In the genomic region with DNA sequence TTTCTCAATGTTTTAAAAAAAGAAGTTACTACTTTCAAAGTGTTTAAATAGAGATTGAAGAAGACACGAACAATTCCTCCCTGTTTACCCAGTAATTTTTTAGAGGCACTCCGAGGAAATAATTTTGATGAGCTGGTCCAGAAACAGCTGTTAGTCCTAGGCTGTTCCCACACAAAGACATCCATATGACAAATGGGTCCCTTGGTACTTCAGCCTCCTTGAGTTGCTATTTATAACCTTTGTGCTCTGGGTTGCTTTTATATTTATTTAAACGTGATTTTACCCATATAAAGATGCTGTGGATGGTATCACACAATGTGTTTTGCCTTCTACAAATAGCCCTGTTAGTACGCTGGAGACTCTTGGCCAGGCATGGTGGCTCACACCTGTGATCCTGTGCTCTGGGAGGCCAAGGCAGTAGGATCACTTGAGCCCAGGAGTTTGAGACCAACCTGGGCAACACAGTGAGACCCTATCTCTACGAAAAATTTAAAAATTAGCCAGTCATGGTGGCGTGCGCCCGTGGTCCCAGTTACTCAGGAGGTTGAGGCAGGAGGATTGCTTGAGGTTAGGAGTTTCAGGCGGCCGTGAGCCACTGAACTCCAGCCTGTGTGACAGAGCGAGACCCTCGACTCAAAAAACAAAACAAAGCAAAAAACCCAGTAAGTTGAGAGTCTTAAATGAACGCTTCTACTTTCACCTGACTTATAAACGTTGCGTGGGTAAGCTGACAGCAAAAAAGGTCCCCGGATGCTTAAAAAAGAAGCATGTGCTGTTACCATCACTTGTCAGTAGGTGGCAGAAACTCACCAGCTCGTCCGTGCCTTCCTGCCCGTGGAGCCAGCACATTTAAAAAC, we compare ENCODE assay signal across 8 cellular contexts. TPM values are rescaled to one million over a fixed set of nuclear protein-coding genes. Genes with fewer than 3 reads are reported as not detected.
A peak's percentile ranks its signal among the peaks of the same experiment; 100 is the strongest.
DNase-seq lines count a peak whose midpoint lies in the region; ATAC-seq and TF ChIP-seq lines count a peak whose summit lies in the region.

No MANE protein-coding gene starts in this region.

- no peaks in the 10 kb centered on the region for H3K27me3 Mint-ChIP-seq in activated T-cell treated with anti-CD3 and anti-CD28 coated beads, Interleukin-2, amount 50 U/mL, for 72 hours (ENCODE audit: low read depth)

- in situ Hi-C loops in KBM-7 (cut with MboI; ENCODE audit: low pct_unique_long_range_greater_than_20kb, low sequenced_read_pairs): no loop called here

- peak; percentile 59 to 67 for ATAC-seq in activated T-cell treated with anti-CD3 and anti-CD28 coated beads, Interleukin-2, amount 50 U/mL, for 72 hours (replicated peaks in 1 of 2)
- no peak for ATAC-seq in GM21619 (IDR thresholded peaks at IDR 0.05; ENCODE audit: unreplicated experiment)

- H3K4me1 Mint-ChIP-seq in activated T-cell treated with anti-CD3 and anti-CD28 coated beads, Interleukin-2, amount 50 U/mL, for 72 hours (ENCODE audit: low read depth): peaks cover 52% of the 10 kb centered on the region

- peak overlapping the region; percentile 30; the same call in 1 of the 2 replicates for H3K4me2 ChIP-seq in PC-9
- H3K4me2 ChIP-seq in neural cell (ENCODE audit: low read length): no peak overlapping the region

- H2AFZ ChIP-seq in PC-9: peak overlapping the region; percentile 40; the same call in 1 of the 2 replicates
- H2AFZ ChIP-seq in neural cell (ENCODE audit: low read depth, low read length): no peak overlapping the region

- peak; percentile 83 for DNase-seq in KBM-7
- peak; percentile 44 to 58 for DNase-seq in PC-9
- DNase-seq in activated T-cell treated with anti-CD3 and anti-CD28 coated beads, Interleukin-2, amount 50 U/mL, for 72 hours: peak; percentile 66 to 73
- peak; percentile 80 for DNase-seq in fibroblast of mammary gland (ENCODE audit: low read depth)
- peak; percentile 46 for DNase-seq in stromal cell of bone marrow (ENCODE audit: low read depth)

- H3K36me3 ChIP-seq in PC-9 (ENCODE audit: low read depth) (no peaks in the 10 kb centered on the region), neural cell (ENCODE audit: insufficient read depth, low read length) (peaks cover 17% of the 10 kb centered on the region)

- CTCF ChIA-PET in PC-9 (lab: Charles Lee): interaction anchor here (0.7 to 3.5 kb wide), 10 partner anchors 62 to 368 kb away, joined by 3 to 30 read pairs (median 6); no protein-coding TSS in a partner anchor

- intact Hi-C loops in PC-9 (cut with micrococcal nuclease; ENCODE audit: unreplicated experiment): loop anchor here (1.0 to 10.0 kb wide), 5 partner anchors 137 to 749 kb away; no protein-coding TSS in a partner anchor

- POLR2A ChIA-PET in PC-9 (lab: Charles Lee; ENCODE audit: unreplicated experiment): interaction anchor here (0.6 to 0.7 kb wide), 3 partner anchors 135 to 284 kb away, joined by 3 to 26 read pairs (median 9); no protein-coding TSS in a partner anchor

- H3K4me3 ChIP-seq in PC-9 (no peak overlapping the region), fibroblast of mammary gland (ENCODE audit: control insufficient read depth, low read depth, low read length) (no peak overlapping the region), neural cell (ENCODE audit: low read length) (no peak overlapping the region)

- H3K36me3 Mint-ChIP-seq in activated T-cell treated with anti-CD3 and anti-CD28 coated beads, Interleukin-2, amount 50 U/mL, for 72 hours (ENCODE audit: insufficient read depth in 2 of 2): peaks cover 4 to 43% of the 10 kb centered on the region in 2 donors

- H3K9ac ChIP-seq in neural cell (ENCODE audit: low read length): peak overlapping the region; percentile 25

- H3K9me3 ChIP-seq in PC-9 (ENCODE audit: insufficient read depth, low read depth) (no peaks in the 10 kb centered on the region), neural cell (ENCODE audit: low read length) (no peaks in the 10 kb centered on the region)

- peak overlapping the region; percentile 7 to 64 for H3K4me3 Mint-ChIP-seq in activated T-cell treated with anti-CD3 and anti-CD28 coated beads, Interleukin-2, amount 50 U/mL, for 72 hours

- no peak overlapping the region for H3K27ac ChIP-seq in PC-9
- H3K27ac ChIP-seq in neural cell (ENCODE audit: low read length): no peak overlapping the region

- H3K27me3 ChIP-seq in PC-9 (ENCODE audit: insufficient read depth, low read depth) (no peaks in the 10 kb centered on the region), neural cell (ENCODE audit: insufficient read depth, low read depth, low read length) (no peaks in the 10 kb centered on the region)

- peaks cover 26% of the 10 kb centered on the region for H3K4me1 ChIP-seq in PC-9 (replicated peaks; ENCODE audit: insufficient read depth)

- peak; percentile 82 for TF ChIP-seq CTCF in GM12872 (IDR thresholded peaks at IDR 0.05; ENCODE audit: insufficient read depth, low read depth, low read length)
- peak; percentile 89 for TF ChIP-seq CTCF in PC-9 (conservative IDR thresholded peaks at IDR 0.05)
- peak; percentile 95 for TF ChIP-seq CTCF in fibroblast of mammary gland (conservative IDR thresholded peaks at IDR 0.05; ENCODE audit: control insufficient read depth, insufficient read depth, low read depth, low read length)
- TF ChIP-seq CTCF in neural cell (IDR thresholded peaks at IDR 0.05; ENCODE audit: poor library complexity, severe bottlenecking): peak; percentile 94

- H3K9me3 Mint-ChIP-seq in activated T-cell treated with anti-CD3 and anti-CD28 coated beads, Interleukin-2, amount 50 U/mL, for 72 hours: no peaks in the 10 kb centered on the region

- TF ChIP-seq EP300 in neural cell (conservative IDR thresholded peaks at IDR 0.05; ENCODE audit: poor library complexity, severe bottlenecking): no peak

- peak; percentile 97 for TF ChIP-seq RAD21 in neural cell (conservative IDR thresholded peaks at IDR 0.05)

- H3K9me2 ChIP-seq in PC-9 (ENCODE audit: insufficient read depth): no peaks in the 10 kb centered on the region
- H3K9me2 ChIP-seq in neural cell (ENCODE audit: insufficient read depth, low read length): no peaks in the 10 kb centered on the region

- peak overlapping the region; percentile 92 for H3K27ac Mint-ChIP-seq in activated T-cell treated with anti-CD3 and anti-CD28 coated beads, Interleukin-2, amount 50 U/mL, for 72 hours

- no peaks in the 10 kb centered on the region for H3K79me2 ChIP-seq in PC-9 (ENCODE audit: low read depth)
- no peaks in the 10 kb centered on the region for H3K79me2 ChIP-seq in neural cell (replicated peaks; ENCODE audit: insufficient read depth, low read length)

- H4K20me1 ChIP-seq in PC-9 (ENCODE audit: insufficient read depth): no peaks in the 10 kb centered on the region
- no peaks in the 10 kb centered on the region for H4K20me1 ChIP-seq in neural cell (ENCODE audit: insufficient read depth)

- H3F3A ChIP-seq in PC-9 (ENCODE audit: insufficient read depth, low read depth) (peaks cover 11% of the 10 kb centered on the region; the same call in 1 of the 2 replicates), neural cell (ENCODE audit: insufficient read depth, low read length, poor library complexity, severe bottlenecking) (no peaks in the 10 kb centered on the region)

- BruUV-seq in PC-9 (replicated peaks; lab: Mats Ljungman, UMichigan): no TSS peak

TF ChIP-seq in neural cell, 6 proteins besides CTCF, POLR2A, EP300 and RAD21:
- TF ChIP-seq MXI1 (conservative IDR thresholded peaks at IDR 0.05; ENCODE audit: poor library complexity, severe bottlenecking) (no peak), POLR2AphosphoS5 (IDR thresholded peaks at IDR 0.05) (no peak), SMC3 (conservative IDR thresholded peaks at IDR 0.05; ENCODE audit: poor library complexity) (peak; percentile 98)
TF ChIP-seq in neural cell: peak in this region for 1.

RNA-seq across cellular contexts. Expression of gene ARMH2, which starts 56.9 kb away (rescaled TPM):
- total RNA-seq in PC-9 (2021): not detected in 2 replicates
- total RNA-seq in activated T-cell treated with anti-CD3 and anti-CD28 coated beads, Interleukin-2, amount 50 U/mL, for 72 hours: not detected
- 0.73 TPM in 1 of 2 replicates, not detected in the other for polyA plus RNA-seq in neural cell
- polyA minus RNA-seq in neural cell: 0.93 TPM in 1 of 2 replicates, not detected in the other
